ENCODE assay signal across 14 cellular contexts in the genomic region with DNA sequence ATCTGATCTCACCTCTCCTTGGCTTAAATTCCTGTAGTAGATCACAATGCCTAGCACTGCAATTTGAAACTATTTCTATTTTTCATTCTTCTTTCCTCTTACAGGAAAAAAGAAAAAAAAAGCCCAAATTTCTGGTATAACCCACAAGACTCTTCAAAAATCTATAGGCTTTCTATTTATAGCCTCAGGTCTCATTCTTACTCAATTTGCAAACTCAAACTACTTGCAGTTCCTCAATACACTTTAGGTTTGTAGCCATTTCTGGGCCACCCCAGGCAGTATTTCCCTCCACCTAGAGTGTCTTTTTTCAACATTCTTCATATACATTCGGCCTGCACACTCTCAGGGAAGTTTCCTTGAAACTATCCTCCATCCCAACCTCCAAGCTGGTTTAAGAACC.
A peak's percentile ranks its signal among the peaks of the same experiment; 100 is the strongest.
DNase-seq lines count a peak whose midpoint lies in the region; ATAC-seq, FAIRE-seq and TF ChIP-seq lines count a peak whose summit lies in the region.
"Had no signal": no experiment of that assay in that cellular context is flagged by ENCODE, and none has a peak within 500 bp of the region (broad histone marks: within the 10 kb centered on the region; RNA-seq: fewer than 3 reads in every experiment).

No MANE protein-coding gene starts in this region.

- H3K9me3 ChIP-seq in OCI-LY3 (ENCODE audit: insufficient read depth, low read length) (no peaks in the 10 kb centered on the region), MG63 (no peaks in the 10 kb centered on the region)
- H3K9me3 ChIP-seq in CD4-positive, alpha-beta memory T cell (ENCODE audit: control insufficient read depth in 1 of 2, low read length in 2 of 2), result no peaks in the 10 kb centered on the region

- peaks cover 53% of the 10 kb centered on the region for H3K27me3 ChIP-seq in OCI-LY3 (ENCODE audit: low read depth, low read length)
- H3K27me3 ChIP-seq in MG63, result no peaks in the 10 kb centered on the region
- no peaks in the 10 kb centered on the region for H3K27me3 ChIP-seq in CD4-positive, alpha-beta memory T cell (ENCODE audit: insufficient read depth, low read length)

- H3K4me2 ChIP-seq in OCI-LY3 (ENCODE audit: low read length), result peak overlapping the region; percentile 81

- peaks cover 64% of the 10 kb centered on the region for H4K20me1 ChIP-seq in OCI-LY3 (ENCODE audit: insufficient read depth, low read length)

- H3K36me3 Mint-ChIP-seq in activated naive CD4-positive, alpha-beta T cell treated with anti-CD3 and anti-CD28 coated beads for 36 hours (ENCODE audit: low read depth), result peaks cover 3% of the 10 kb centered on the region
- H3K36me3 Mint-ChIP-seq in CD4-positive, alpha-beta memory T cell, result peaks cover 0 to 6% of the 10 kb centered on the region in 2 donors

- peak overlapping the region; percentile 54 for H3K4me3 ChIP-seq in OCI-LY3 (ENCODE audit: low read length)
- no peak overlapping the region for H3K4me3 ChIP-seq in MG63
- no peak overlapping the region for H3K4me3 ChIP-seq in CD4-positive, alpha-beta memory T cell (ENCODE audit: low read length in 2 of 2)

- CTCF ChIA-PET in activated naive CD4-positive, alpha-beta T cell treated with anti-CD3 and anti-CD28 coated beads for 36 hours (lab: Charles Lee), result no interaction called here
- CTCF ChIA-PET in CD4-positive, alpha-beta memory T cell (lab: Charles Lee; ENCODE audit: partially characterized antibody), result interaction anchor here (0.6 kb wide), 1 partner anchor 29 kb away, joined by 3 read pairs; no protein-coding TSS in a partner anchor

- H2AFZ ChIP-seq in OCI-LY3 (ENCODE audit: low read depth, low read length), result no peak overlapping the region

- no peak overlapping the region for H3K4me3 Mint-ChIP-seq in activated naive CD4-positive, alpha-beta T cell treated with anti-CD3 and anti-CD28 coated beads for 36 hours
- no peak overlapping the region for H3K4me3 Mint-ChIP-seq in CD4-positive, alpha-beta memory T cell
- H3K4me3 Mint-ChIP-seq: naive thymus-derived CD4-positive, alpha-beta T cell had no signal

- DNase-seq in activated naive CD4-positive, alpha-beta T cell treated with anti-CD3 and anti-CD28 coated beads for 36 hours, result no peak
- no peak for DNase-seq in HTR-8/SVneo (ENCODE audit: insufficient read length, low spot score)
- DNase-seq in MG63, result no peak
- DNase-seq in CD4-positive, alpha-beta memory T cell, result no peak
- DNase-seq: aorta; naive thymus-derived CD4-positive, alpha-beta T cell; NCI-H2227 treated with DMSO at 0.1 percent for 48 hours; stimulated activated CD8-positive, alpha-beta memory T cell treated with anti-CD3 and anti-CD28 coated beads, Interleukin-4, amount 100 ng/mL, for 48 hours had no signal

- H3K4me1 ChIP-seq in OCI-LY3 (ENCODE audit: low read length), result peaks cover 51% of the 10 kb centered on the region
- H3K4me1 ChIP-seq in CD4-positive, alpha-beta memory T cell (ENCODE audit: insufficient read depth, low read length), result no peaks in the 10 kb centered on the region

- H3K27ac ChIP-seq in OCI-LY3 (ENCODE audit: low read length), result peak overlapping the region; percentile 53
- no peak overlapping the region for H3K27ac ChIP-seq in CD4-positive, alpha-beta memory T cell (ENCODE audit: low read depth, low read length)

- intact Hi-C loops in activated naive CD4-positive, alpha-beta T cell treated with anti-CD3 and anti-CD28 coated beads for 36 hours (cut with micrococcal nuclease), result no loop called here
- intact Hi-C loops in CD4-positive, alpha-beta memory T cell (cut with micrococcal nuclease), result no loop called here

- H3K9ac ChIP-seq in OCI-LY3 (ENCODE audit: low read length), result no peak overlapping the region

- TF ChIP-seq CTCF in OCI-LY3 (IDR thresholded peaks at IDR 0.05; ENCODE audit: low read depth, low read length), result no peak

- H3K9me3 Mint-ChIP-seq in activated naive CD4-positive, alpha-beta T cell treated with anti-CD3 and anti-CD28 coated beads for 36 hours, result no peaks in the 10 kb centered on the region
- no peaks in the 10 kb centered on the region for H3K9me3 Mint-ChIP-seq in CD4-positive, alpha-beta memory T cell
- H3K9me3 Mint-ChIP-seq: naive thymus-derived CD4-positive, alpha-beta T cell had no signal

- POLR2A ChIA-PET in CD4-positive, alpha-beta memory T cell (lab: Charles Lee; ENCODE audit: partially characterized antibody), result no interaction called here

- H3K36me3 ChIP-seq in OCI-LY3 (replicated peaks; ENCODE audit: low read depth, low read length) (peaks cover 4% of the 10 kb centered on the region), MG63 (no peaks in the 10 kb centered on the region)
- no peaks in the 10 kb centered on the region for H3K36me3 ChIP-seq in CD4-positive, alpha-beta memory T cell (ENCODE audit: insufficient read depth, low read length)

- no peak for FAIRE-seq in HTR-8/SVneo (lab: Jason Lieb, UNC)
- FAIRE-seq: endothelial cell of umbilical vein, HepG2 had no signal

- H3K27ac Mint-ChIP-seq in activated naive CD4-positive, alpha-beta T cell treated with anti-CD3 and anti-CD28 coated beads for 36 hours, result no peak overlapping the region
- H3K27ac Mint-ChIP-seq in CD4-positive, alpha-beta memory T cell, result no peak overlapping the region
- H3K27ac Mint-ChIP-seq: naive thymus-derived CD4-positive, alpha-beta T cell had no signal

- H3K27me3 Mint-ChIP-seq in activated naive CD4-positive, alpha-beta T cell treated with anti-CD3 and anti-CD28 coated beads for 36 hours (ENCODE audit: low read depth), result no peaks in the 10 kb centered on the region
- H3K27me3 Mint-ChIP-seq in CD4-positive, alpha-beta memory T cell, result no peaks in the 10 kb centered on the region
- H3K27me3 Mint-ChIP-seq: naive thymus-derived CD4-positive, alpha-beta T cell had no signal

- ATAC-seq in GM18867 (IDR thresholded peaks at IDR 0.05; ENCODE audit: unreplicated experiment), result peak; percentile 96
- peak; percentile 97 for ATAC-seq in GM21576 (IDR thresholded peaks at IDR 0.05; ENCODE audit: unreplicated experiment)
- peak; percentile 95 for ATAC-seq in HG03135 (IDR thresholded peaks at IDR 0.05; ENCODE audit: unreplicated experiment)
- ATAC-seq: HepG2; naive thymus-derived CD4-positive, alpha-beta T cell had no signal

- peaks cover 2% of the 10 kb centered on the region for H3K4me1 Mint-ChIP-seq in activated naive CD4-positive, alpha-beta T cell treated with anti-CD3 and anti-CD28 coated beads for 36 hours (ENCODE audit: low read depth)
- peaks cover 1 to 8% (median 4%) of the 10 kb centered on the region in 4 donors for H3K4me1 Mint-ChIP-seq in CD4-positive, alpha-beta memory T cell

- peaks cover 13% of the 10 kb centered on the region for H3K79me2 ChIP-seq in OCI-LY3 (ENCODE audit: low read length)
